ENCODE assay signal across 12 cellular contexts in genomic region chr13:110484290-110485048, GRCh38.
"Had no signal": no experiment of that assay in that cellular context is flagged by ENCODE, and none has a peak within 500 bp of the region (broad histone marks: within the 10 kb centered on the region; RNA-seq: fewer than 3 reads in every experiment).

No MANE protein-coding gene starts in this region.

- H3K4me3 ChIP-seq: body of pancreas, upper lobe of left lung had no signal

- DNase-seq: activated CD4-positive, alpha-beta T cell treated with anti-CD3 and anti-CD28 coated beads, Interleukin-2, amount 50 U/mL, for 1 hour; activated T-cell treated with anti-CD3 and anti-CD28 coated beads for 4 hours; body of pancreas; central memory CD4-positive, alpha-beta T cell; effector memory CD8-positive, alpha-beta T cell; erythroblast; retina; T-helper 2 cell had no signal

- H3K27ac ChIP-seq: body of pancreas, upper lobe of left lung had no signal

- ATAC-seq: activated T-helper 17 cell treated with anti-CD3 and anti-CD28 coated beads, Interleukin-2, amount 50 U/mL, for 72 hours; body of pancreas; effector memory CD8-positive, alpha-beta T cell; left lobe of liver had no signal

- FAIRE-seq: islet of Langerhans had no signal

- H3K9me3 ChIP-seq: body of pancreas, upper lobe of left lung had no signal

- H3K27me3 ChIP-seq: body of pancreas, upper lobe of left lung had no signal

- H3K4me1 ChIP-seq: body of pancreas, upper lobe of left lung had no signal
